ENCODE assay signal across 1 cellular context in the genomic region with DNA sequence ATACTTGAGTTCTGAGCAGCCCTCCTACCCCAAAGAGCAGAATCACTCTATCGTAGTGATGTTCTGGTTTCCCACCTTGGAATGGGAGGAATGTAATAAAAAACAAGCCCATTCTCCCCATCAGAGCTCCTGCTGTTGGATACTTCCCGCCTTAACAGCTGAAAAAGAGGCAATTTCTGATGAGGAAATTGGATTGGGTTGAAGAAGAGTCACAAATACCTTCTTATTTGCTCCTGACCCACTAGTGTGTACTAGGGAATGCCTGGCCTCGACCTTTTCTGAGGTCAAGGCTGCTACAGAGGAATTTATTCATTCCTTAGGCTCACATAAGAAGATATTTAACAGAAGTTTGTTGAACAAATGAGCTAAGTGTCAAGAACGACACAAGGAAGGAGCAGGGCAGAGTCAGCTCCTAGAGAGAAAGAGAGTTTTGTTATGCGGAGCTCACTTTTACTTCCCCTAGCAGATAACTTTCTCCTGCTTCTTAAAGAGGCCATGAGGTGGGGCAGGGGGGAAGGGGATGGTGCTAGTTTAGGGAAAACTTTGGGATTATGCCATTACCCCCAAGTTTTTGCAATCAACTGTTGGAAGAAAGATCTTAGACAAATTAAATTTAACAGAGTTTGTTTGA.
TF ChIP-seq lines count a peak whose summit lies in the region.

No MANE protein-coding gene starts in this region.

TF ChIP-seq in H1, 55 proteins besides CTCF, POLR2A, EP300 and RAD21:
- TF ChIP-seq POU5F1 (IDR thresholded peaks at IDR 0.05; ENCODE audit: low read depth, low read length), result no peak
- TF ChIP-seq PHF8 (conservative IDR thresholded peaks at IDR 0.05; ENCODE audit: low read depth, low read length), result no peak
- TF ChIP-seq TCF12 (IDR thresholded peaks at IDR 0.05; ENCODE audit: low read depth, low read length), result no peak
- TF ChIP-seq TEAD4 (IDR thresholded peaks at IDR 0.05; ENCODE audit: low read depth, low read length), result peak; percentile 60
- TF ChIP-seq, protein P1, sequence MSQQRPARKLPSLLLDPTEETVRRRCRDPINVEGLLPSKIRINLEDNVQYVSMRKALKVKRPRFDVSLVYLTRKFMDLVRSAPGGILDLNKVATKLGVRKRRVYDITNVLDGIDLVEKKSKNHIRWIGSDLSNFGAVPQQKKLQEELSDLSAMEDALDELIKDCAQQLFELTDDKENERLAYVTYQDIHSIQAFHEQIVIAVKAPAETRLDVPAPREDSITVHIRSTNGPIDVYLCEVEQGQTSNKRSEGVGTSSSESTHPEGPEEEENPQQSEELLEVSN (IDR thresholded peaks at IDR 0.05), result peak; percentile 85
- no peak for TF ChIP-seq TAF1 (IDR thresholded peaks at IDR 0.05; ENCODE audit: low read depth, low read length)
TF ChIP-seq in H1: peak in this region for 2.
